In genomic region chr16:28638359-28638758, GRCh38 we compare ENCODE assay signal across 15 cellular contexts. TPM values are rescaled to one million over a fixed set of nuclear protein-coding genes. Genes with fewer than 3 reads are reported as not detected.
"Had no signal": no experiment of that assay in that cellular context is flagged by ENCODE, and none has a peak within 500 bp of the region (broad histone marks: within the 10 kb centered on the region; RNA-seq: fewer than 3 reads in every experiment).

No MANE protein-coding gene starts in this region.

RNA-seq across cellular contexts. Expression of gene NPIPB8, which starts 0.5 kb away (rescaled TPM):
- total RNA-seq: kidney epithelial cell, left ventricle myocardium inferior, lower leg skin, myocyte, omental fat pad, pulmonary artery endothelial cell, right atrium auricular region, skeletal muscle tissue, smooth muscle cell had no signal
- polyA plus RNA-seq: immature natural killer cell; lung; naive thymus-derived CD4-positive, alpha-beta T cell; neural cell; ovary; thymus had no signal

RNA-seq across cellular contexts. Expression of gene SULT1A1, which starts 28.5 kb away (rescaled TPM):
- total RNA-seq: smooth muscle cell had no signal
- polyA plus RNA-seq: neural cell had no signal

RNA-seq across cellular contexts. Expression of gene SULT1A2, which starts 41.5 kb away (rescaled TPM):
- total RNA-seq: lower leg skin, myocyte, smooth muscle cell had no signal
- polyA plus RNA-seq: neural cell, smooth muscle cell had no signal
